7 cellular contexts compared by ENCODE assay signal in the genomic region with DNA sequence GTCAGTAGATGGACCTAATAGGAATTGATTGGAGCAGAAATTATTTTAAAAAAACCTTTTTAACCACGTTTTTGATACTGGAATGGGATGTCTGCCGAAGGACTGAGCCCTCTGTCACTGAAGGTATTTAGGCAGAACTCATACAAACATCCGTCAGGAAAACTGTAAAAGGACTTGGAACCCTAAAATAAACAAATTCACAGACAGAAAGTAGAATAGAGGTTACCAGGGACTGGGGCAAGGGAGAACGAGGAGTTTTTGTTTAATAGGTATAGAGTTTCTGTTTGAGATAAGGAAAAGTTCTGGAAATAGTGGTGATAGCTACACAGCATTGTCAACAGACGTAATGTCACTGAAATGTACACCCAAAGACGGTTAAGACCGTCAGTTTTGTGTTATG.
"Had no signal": no experiment of that assay in that cellular context is flagged by ENCODE, and none has a peak within 500 bp of the region (broad histone marks: within the 10 kb centered on the region; RNA-seq: fewer than 3 reads in every experiment).

No MANE protein-coding gene starts in this region.

- H3K4me3 ChIP-seq: GM23338 had no signal

- H3K4me1 Mint-ChIP-seq: IgD-negative memory B cell had no signal

- FAIRE-seq: H1, H54, HTR-8/SVneo had no signal

- H3K36me3 Mint-ChIP-seq: IgD-negative memory B cell had no signal

- ATAC-seq: GM23338 had no signal

- H3K4me2 ChIP-seq: GM23338 had no signal

- H2AFZ ChIP-seq: GM23338 had no signal

- H3K9me3 Mint-ChIP-seq: GM23338, IgD-negative memory B cell had no signal

- DNase-seq: H9, HCEC 1CT had no signal

- H3K27ac Mint-ChIP-seq: GM23338, H9, IgD-negative memory B cell had no signal

- H3K4me3 Mint-ChIP-seq: GM23338, H9, IgD-negative memory B cell had no signal
